10 cellular contexts compared by ENCODE assay signal in genomic region chr15:57505949-57506391, GRCh38.
DNase-seq lines count a peak whose midpoint lies in the region; FAIRE-seq and TF ChIP-seq lines count a peak whose summit lies in the region.
"Had no signal": no experiment of that assay in that cellular context is flagged by ENCODE, and none has a peak within 500 bp of the region (broad histone marks: within the 10 kb centered on the region; RNA-seq: fewer than 3 reads in every experiment).

No MANE protein-coding gene starts in this region.

- no peak for FAIRE-seq in H54 (lab: Jason Lieb, UNC)

- in situ Hi-C loops in Caki2 (cut with HindIII; ENCODE audit: low pct_unique_long_range_greater_than_20kb, low sequenced_read_pairs), result no loop called here

- H3K4me3 ChIP-seq in fibroblast of the aortic adventitia (ENCODE audit: low read depth, low read length), result no peak overlapping the region
- H3K4me3 ChIP-seq in neuron (ENCODE audit: low read length), result no peak overlapping the region

- no peaks in the 10 kb centered on the region for H3K36me3 ChIP-seq in neuron (ENCODE audit: insufficient read depth, low read length)

- peaks cover 24% of the 10 kb centered on the region for H3K4me1 ChIP-seq in neuron (ENCODE audit: insufficient read depth, low read length)

- H2AFZ ChIP-seq in neuron (ENCODE audit: low read depth, low read length), result peak overlapping the region; percentile 57

- no peaks in the 10 kb centered on the region for H3K27me3 ChIP-seq in neuron (ENCODE audit: insufficient read depth, low read length)

- TF ChIP-seq POLR2A in H54 (IDR thresholded peaks at IDR 0.05; ENCODE audit: low read depth, low read length), result no peak

- DNase-seq in Caki2 (ENCODE audit: low read depth) (peak; percentile 60), NCI-H774 (lab: John Stamatoyannopoulos, UW) (peak; percentile 66), fibroblast of the aortic adventitia (ENCODE audit: low read depth) (peak; percentile 76), NCI-H2107 treated with DMSO at 0.1 percent for 48 hours (lab: John Stamatoyannopoulos, UW; ENCODE audit: unreplicated experiment) (no peak), NOMO-1 treated with dmso at 0.1 percent for 144 hours (lab: John Stamatoyannopoulos, UW; ENCODE audit: unreplicated experiment) (no peak), H54 (ENCODE audit: insufficient read length, low spot score) (no peak)
- DNase-seq in activated CD4-positive, CD25-positive, alpha-beta regulatory T cell treated with anti-CD3 and anti-CD28 coated beads, Interleukin-2, amount 50 U/mL, for 72 hours, result no peak
- DNase-seq: activated naive CD8-positive, alpha-beta T cell treated with anti-CD3 and anti-CD28 coated beads for 36 hours; T-helper 1 cell had no signal

- H3K9me3 ChIP-seq in neuron (ENCODE audit: low read length), result no peaks in the 10 kb centered on the region

- TF ChIP-seq CTCF in fibroblast of the aortic adventitia (IDR thresholded peaks at IDR 0.05; ENCODE audit: insufficient read depth, low read length), result no peak

Comparison
In these comparisons a context has a peak if more than half of its experiments do, and no peak if none do; other contexts are left out.
1. DNase-seq: peak in Caki2 (single experiment), NCI-H774 (single experiment) and fibroblast of the aortic adventitia (single experiment); none in NCI-H2107 treated with DMSO at 0.1 percent for 48 hours (single experiment), activated CD4-positive, CD25-positive, alpha-beta regulatory T cell treated with anti-CD3 and anti-CD28 coated beads, Interleukin-2, amount 50 U/mL, for 72 hours (single experiment), NOMO-1 treated with dmso at 0.1 percent for 144 hours (single experiment) and H54 (single experiment).